Comparison of ENCODE assay signal across 8 cellular contexts in genomic region chr7:131544449-131545425, GRCh38. TPM values are rescaled to one million over a fixed set of nuclear protein-coding genes. Genes with fewer than 3 reads are reported as not detected.
DNase-seq lines count a peak whose midpoint lies in the region; ATAC-seq and TF ChIP-seq lines count a peak whose summit lies in the region.

No MANE protein-coding gene starts in this region.

- no peaks in the 10 kb centered on the region for H4K20me1 ChIP-seq in hepatocyte (ENCODE audit: insufficient read depth, poor library complexity, severe bottlenecking)

- no peaks in the 10 kb centered on the region for H3K36me3 ChIP-seq in ACC112 (ENCODE audit: insufficient read depth, low read length)
- H3K36me3 ChIP-seq in hepatocyte (replicated peaks; ENCODE audit: insufficient read depth, low read depth) = no peaks in the 10 kb centered on the region
- no peaks in the 10 kb centered on the region for H3K36me3 ChIP-seq in colonic mucosa

- in situ Hi-C loops in SK-MEL-5 (cut with HindIII; ENCODE audit: low pct_unique_long_range_greater_than_20kb, low sequenced_read_pairs) = no loop called here

- H3K79me2 ChIP-seq in ACC112 (ENCODE audit: control insufficient read depth, insufficient read depth, low read length, unreplicated experiment) = peaks cover 5% of the 10 kb centered on the region
- peaks cover 27% of the 10 kb centered on the region for H3K79me2 ChIP-seq in hepatocyte

- no peak overlapping the region for H3K27ac ChIP-seq in ACC112 (ENCODE audit: low read depth, low read length)
- H3K27ac ChIP-seq in hepatocyte = peak overlapping the region; percentile 7
- no peak overlapping the region for H3K27ac ChIP-seq in colonic mucosa

- H3K4me2 ChIP-seq in hepatocyte = no peak overlapping the region

- no peaks in the 10 kb centered on the region for H3K9me3 ChIP-seq in hepatocyte (ENCODE audit: low read depth)
- H3K9me3 ChIP-seq in colonic mucosa = no peaks in the 10 kb centered on the region

- H2AFZ ChIP-seq in ACC112 (ENCODE audit: low read length, unreplicated experiment) = peak overlapping the region; percentile 22
- H2AFZ ChIP-seq in hepatocyte = no peak overlapping the region

- no peak overlapping the region for H3K4me3 ChIP-seq in ACC112 (ENCODE audit: low read depth, low read length)
- no peak overlapping the region for H3K4me3 ChIP-seq in hepatocyte
- no peak overlapping the region for H3K4me3 ChIP-seq in colonic mucosa

- DNase-seq in SK-MEL-5 (ENCODE audit: low read depth, low spot score) (peak; percentile 76), hepatocyte (ENCODE audit: low spot score) (no peak), NCI-H774 (lab: John Stamatoyannopoulos, UW) (no peak), colonic mucosa (no peak)

- intact Hi-C loops in colonic mucosa (cut with DNase I) = no loop called here

- H3K9ac ChIP-seq in colonic mucosa (ENCODE audit: low read depth in 2 of 2, low read length in 2 of 2) = no peak overlapping the region

- no peaks in the 10 kb centered on the region for H3K9me2 ChIP-seq in hepatocyte (replicated peaks; ENCODE audit: insufficient read depth)

- H3K4me1 ChIP-seq in ACC112 (ENCODE audit: control insufficient read depth, insufficient read depth, low read length, unreplicated experiment) (peaks cover 12% of the 10 kb centered on the region), hepatocyte (ENCODE audit: insufficient read depth) (peaks cover 4% of the 10 kb centered on the region), colonic mucosa (no peaks in the 10 kb centered on the region)

- H3K27me3 ChIP-seq in ACC112 (ENCODE audit: insufficient read depth, low read length) (no peaks in the 10 kb centered on the region), hepatocyte (no peaks in the 10 kb centered on the region), colonic mucosa (no peaks in the 10 kb centered on the region)

- TF ChIP-seq CTCF in hepatocyte (IDR thresholded peaks at IDR 0.05; ENCODE audit: poor library complexity) (peak; percentile 29), colonic mucosa (IDR thresholded peaks at IDR 0.05) (no peak)

- ATAC-seq in GM21423 (IDR thresholded peaks at IDR 0.05; ENCODE audit: unreplicated experiment) (peak; percentile 56), GM19351 (IDR thresholded peaks at IDR 0.05; ENCODE audit: unreplicated experiment) (no peak), HG02678 (IDR thresholded peaks at IDR 0.05; ENCODE audit: unreplicated experiment) (no peak)

- WGBS in hepatocyte (ENCODE audit: low lambda C conversion rate, missing lambda C conversion rate) = 66% methylated on average over 15 of the region's 18 CpGs

RNA-seq across cellular contexts. Expression of gene PODXL, which starts 11.7 kb away (rescaled TPM):
- 2.8 and 4.6 TPM in 2 replicates for total RNA-seq in SK-MEL-5 (2014; rRNA removed; shearing (Covaris generic))
- polyA plus RNA-seq in SK-MEL-5 (2015; cell fraction: cytosol; rRNA removed) = 12.7 and 14.4 TPM in 2 replicates
- 6.8 and 9.9 TPM in 2 replicates for polyA plus RNA-seq in SK-MEL-5 (2015; cell fraction: nucleus; rRNA removed)
- 52.8 and 77.3 TPM in 2 replicates for total RNA-seq in hepatocyte
- polyA plus RNA-seq in hepatocyte = 84.1 and 99.2 TPM in 2 replicates
- total RNA-seq in colonic mucosa = 10 to 100 TPM; 11.2 to 14.6 TPM
